11 cellular contexts compared by ENCODE assay signal in genomic region chr5:179143446-179143845, GRCh38.
A peak's percentile ranks its signal among the peaks of the same experiment; 100 is the strongest.
DNase-seq lines count a peak whose midpoint lies in the region; ATAC-seq and TF ChIP-seq lines count a peak whose summit lies in the region.
"Had no signal": no experiment of that assay in that cellular context is flagged by ENCODE, and none has a peak within 500 bp of the region (broad histone marks: within the 10 kb centered on the region; RNA-seq: fewer than 3 reads in every experiment).

No MANE protein-coding gene starts in this region.

- no peak overlapping the region for H2AFZ ChIP-seq in PC-9
- no peak overlapping the region for H2AFZ ChIP-seq in smooth muscle cell (ENCODE audit: low read depth)

- intact Hi-C loops in PC-9 (cut with micrococcal nuclease; ENCODE audit: unreplicated experiment), result no loop called here

- H3K27me3 ChIP-seq in PC-9 (ENCODE audit: insufficient read depth, low read depth) (peaks cover 82% of the 10 kb centered on the region), smooth muscle cell (ENCODE audit: low read depth) (no peaks in the 10 kb centered on the region)

- peak overlapping the region; percentile 87 for H3K27ac Mint-ChIP-seq in activated T-cell treated with anti-CD3 and anti-CD28 coated beads, Interleukin-2, amount 50 U/mL, for 72 hours
- H3K27ac Mint-ChIP-seq in glutamatergic neuron (ENCODE audit: unreplicated experiment), result no peak overlapping the region

- H3K36me3 ChIP-seq in PC-9 (ENCODE audit: low read depth) (no peaks in the 10 kb centered on the region), smooth muscle cell (ENCODE audit: low read depth) (no peaks in the 10 kb centered on the region)

- H3K4me1 ChIP-seq in PC-9 (replicated peaks; ENCODE audit: insufficient read depth) (no peaks in the 10 kb centered on the region), smooth muscle cell (ENCODE audit: low read depth) (no peaks in the 10 kb centered on the region)

- TF ChIP-seq CTCF in PC-9 (conservative IDR thresholded peaks at IDR 0.05) (peak; percentile 29; the same call in 1 of the 2 replicates), glutamatergic neuron (IDR thresholded peaks at IDR 0.05; ENCODE audit: partially characterized antibody, unreplicated experiment) (peak; percentile 23), smooth muscle cell (IDR thresholded peaks at IDR 0.05; ENCODE audit: borderline replicate concordance, insufficient read depth, poor library complexity, severe bottlenecking) (peak; percentile 35)

- H3K79me2 ChIP-seq in PC-9 (ENCODE audit: low read depth) (no peaks in the 10 kb centered on the region), smooth muscle cell (ENCODE audit: low read depth) (no peaks in the 10 kb centered on the region)

- CTCF ChIA-PET in PC-9 (lab: Charles Lee), result interaction anchor here (0.5 to 0.7 kb wide), 2 partner anchors 24 to 229 kb away, joined by 3 to 4 read pairs; no protein-coding TSS in a partner anchor

- H3K4me3 Mint-ChIP-seq in activated T-cell treated with anti-CD3 and anti-CD28 coated beads, Interleukin-2, amount 50 U/mL, for 72 hours, result peak overlapping the region; percentile 50 to 56
- H3K4me3 Mint-ChIP-seq in glutamatergic neuron (ENCODE audit: unreplicated experiment), result no peak overlapping the region

- H4K20me1 ChIP-seq in PC-9 (ENCODE audit: insufficient read depth) (no peaks in the 10 kb centered on the region), smooth muscle cell (ENCODE audit: low read depth) (no peaks in the 10 kb centered on the region)

- no peaks in the 10 kb centered on the region; the same call in 1 of the 2 replicates for H3K9me2 ChIP-seq in PC-9 (ENCODE audit: insufficient read depth)

- H3K27me3 Mint-ChIP-seq in activated T-cell treated with anti-CD3 and anti-CD28 coated beads, Interleukin-2, amount 50 U/mL, for 72 hours (ENCODE audit: low read depth), result no peaks in the 10 kb centered on the region
- H3K27me3 Mint-ChIP-seq in glutamatergic neuron (ENCODE audit: unreplicated experiment), result peaks cover 5% of the 10 kb centered on the region

- H3K4me3 ChIP-seq in PC-9 (no peak overlapping the region), smooth muscle cell (no peak overlapping the region)
- H3K4me3 ChIP-seq: mucosa of descending colon had no signal

- no TSS peak for BruUV-seq in PC-9 (replicated peaks; lab: Mats Ljungman, UMichigan)

- POLR2A ChIA-PET in PC-9 (lab: Charles Lee; ENCODE audit: unreplicated experiment), result no interaction called here

- H3F3A ChIP-seq in PC-9 (ENCODE audit: insufficient read depth, low read depth) (no peaks in the 10 kb centered on the region), smooth muscle cell (ENCODE audit: low read depth) (peaks cover 15% of the 10 kb centered on the region)

- peak overlapping the region; percentile 83 for H3K9ac ChIP-seq in smooth muscle cell (ENCODE audit: low read depth)

- ATAC-seq in activated T-cell treated with anti-CD3 and anti-CD28 coated beads, Interleukin-2, amount 50 U/mL, for 72 hours (replicated peaks in 1 of 2), result no peak
- ATAC-seq in GM19035 (IDR thresholded peaks at IDR 0.05; ENCODE audit: unreplicated experiment), result no peak
- ATAC-seq: mucosa of descending colon had no signal

- H3K9me3 ChIP-seq in PC-9 (ENCODE audit: insufficient read depth, low read depth) (no peaks in the 10 kb centered on the region), smooth muscle cell (replicated peaks; ENCODE audit: low read depth) (no peaks in the 10 kb centered on the region)
- H3K9me3 ChIP-seq: mucosa of descending colon had no signal

- H3K4me2 ChIP-seq in PC-9 (no peak overlapping the region), smooth muscle cell (peak overlapping the region; percentile 52)

- peaks cover 5 to 6% of the 10 kb centered on the region in 2 donors for H3K9me3 Mint-ChIP-seq in activated T-cell treated with anti-CD3 and anti-CD28 coated beads, Interleukin-2, amount 50 U/mL, for 72 hours
- H3K9me3 Mint-ChIP-seq in glutamatergic neuron (ENCODE audit: unreplicated experiment), result peaks cover 3% of the 10 kb centered on the region

- H3K4me1 Mint-ChIP-seq in activated T-cell treated with anti-CD3 and anti-CD28 coated beads, Interleukin-2, amount 50 U/mL, for 72 hours (ENCODE audit: low read depth), result peaks cover 31% of the 10 kb centered on the region
- peaks cover 22% of the 10 kb centered on the region for H3K4me1 Mint-ChIP-seq in glutamatergic neuron (ENCODE audit: low read depth, unreplicated experiment)

- WGBS in smooth muscle cell (ENCODE audit: low lambda C conversion rate), result 11% methylated on average over 7 of the region's 7 CpGs

- no peak for DNase-seq in activated T-cell treated with anti-CD3 and anti-CD28 coated beads, Interleukin-2, amount 50 U/mL, for 72 hours
- DNase-seq in activated T-cell treated with anti-CD3 and anti-CD28 coated beads for 4 hours, result no peak
- no peak for DNase-seq in PC-9
- peak; percentile 43 for DNase-seq in glutamatergic neuron
- DNase-seq in smooth muscle cell (lab: John Stamatoyannopoulos, UW; ENCODE audit: unreplicated experiment), result no peak
- DNase-seq in glomerular visceral epithelial cell (ENCODE audit: extremely low spot score), result no peak
- DNase-seq in medulla oblongata (ENCODE audit: extremely low spot score), result no peak
- DNase-seq: activated CD8-positive, alpha-beta memory T cell treated with anti-CD3 and anti-CD28 coated beads, Interleukin-2, amount 50 U/mL, for 48 hours; NCI-H1105 treated with DMSO at 0.1 percent for 48 hours had no signal

- H3K36me3 Mint-ChIP-seq in activated T-cell treated with anti-CD3 and anti-CD28 coated beads, Interleukin-2, amount 50 U/mL, for 72 hours (ENCODE audit: insufficient read depth in 2 of 2), result peaks cover 4 to 7% of the 10 kb centered on the region in 2 donors
- no peaks in the 10 kb centered on the region for H3K36me3 Mint-ChIP-seq in glutamatergic neuron (ENCODE audit: unreplicated experiment)

- H3K27ac ChIP-seq in PC-9 (no peak overlapping the region), smooth muscle cell (ENCODE audit: low read depth) (peak overlapping the region; percentile 93)
